Comparison of ENCODE assay signal across 15 cellular contexts in the genomic region with DNA sequence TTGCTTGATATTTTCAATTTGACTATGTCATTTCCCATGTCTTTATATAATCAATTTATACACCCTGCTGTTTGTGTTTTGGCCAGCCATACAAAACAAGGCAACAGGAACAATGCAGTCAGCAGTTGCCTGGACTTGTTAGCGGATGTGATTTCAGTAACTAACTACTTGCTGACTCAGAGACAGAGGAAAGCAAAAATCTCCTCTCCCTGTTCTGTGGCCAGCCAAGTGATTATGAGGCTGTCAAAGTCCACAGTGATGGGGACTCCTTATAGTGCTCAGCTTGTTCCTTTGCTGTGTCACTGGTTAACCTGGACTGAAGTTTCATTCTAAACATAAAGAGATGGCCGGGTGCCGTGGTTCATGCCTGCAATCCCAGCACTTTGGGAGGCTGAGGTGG. TPM values are rescaled to one million over a fixed set of nuclear protein-coding genes. Genes with fewer than 3 reads are reported as not detected.
DNase-seq lines count a peak whose midpoint lies in the region; ATAC-seq, FAIRE-seq and TF ChIP-seq lines count a peak whose summit lies in the region.
"Had no signal": no experiment of that assay in that cellular context is flagged by ENCODE, and none has a peak within 500 bp of the region (broad histone marks: within the 10 kb centered on the region; RNA-seq: fewer than 3 reads in every experiment).

No MANE protein-coding gene starts in this region.

- 16% methylated on average over 3 of the region's 3 CpGs for WGBS in HepG2 (ENCODE audit: low lambda C conversion rate)
- WGBS in esophagus muscularis mucosa: 90% methylated on average over 3 of the region's 3 CpGs

- H3K27ac Mint-ChIP-seq in Caco-2 (ENCODE audit: unreplicated experiment): no peak overlapping the region
- H3K27ac Mint-ChIP-seq: CD4-positive, CD25-positive, alpha-beta regulatory T cell had no signal

- TF ChIP-seq POLR2A in HepG2 (IDR thresholded peaks at IDR 0.05; ENCODE audit: insufficient read depth in 1 of 2, low read depth in 2 of 2, low read length in 2 of 2) (no peak), esophagus muscularis mucosa (IDR thresholded peaks at IDR 0.05; ENCODE audit: low read depth) (no peak)

- BruUV-seq in Caco-2 (replicated peaks; lab: Mats Ljungman, UMichigan): no TSS peak
- no TSS peak for BruUV-seq in HepG2 (replicated peaks; lab: Mats Ljungman, UMichigan)

- H4K20me1 ChIP-seq in HepG2 (ENCODE audit: insufficient read depth, low read length): no peaks in the 10 kb centered on the region

- H3K9ac ChIP-seq in HepG2 (ENCODE audit: insufficient read depth, low read depth, low read length): no peak overlapping the region

- peak; percentile 80 for ATAC-seq in HepG2
- ATAC-seq in GM18520 (IDR thresholded peaks at IDR 0.05; ENCODE audit: unreplicated experiment): no peak

- H3K4me2 ChIP-seq in HepG2 (ENCODE audit: low read depth, low read length): peak overlapping the region; percentile 68

- H3K27ac ChIP-seq in HepG2 (ENCODE audit: extremely low read length, insufficient read depth, low read length): no peak overlapping the region
- H3K27ac ChIP-seq in esophagus muscularis mucosa (replicated peaks in 1 of 4): no peak overlapping the region
- H3K27ac ChIP-seq: coronary artery, WERI-Rb-1 had no signal

- no peak overlapping the region for H2AFZ ChIP-seq in HepG2 (ENCODE audit: low read length)

- H3K4me1 Mint-ChIP-seq in Caco-2 (ENCODE audit: low read depth, unreplicated experiment): peaks cover 29% of the 10 kb centered on the region
- H3K4me1 Mint-ChIP-seq: CD4-positive, CD25-positive, alpha-beta regulatory T cell had no signal

- intact Hi-C loops in Caco-2 (cut with micrococcal nuclease; ENCODE audit: unreplicated experiment): no loop called here
- intact Hi-C loops in HepG2 (cut with micrococcal nuclease; ENCODE audit: unreplicated experiment): loop anchor here (5.0 kb wide), 1 partner anchor 35 kb away; a partner anchor contains a TSS
- intact Hi-C loops in esophagus muscularis mucosa (cut with DNase I): no loop called here

- no peak overlapping the region for H3K4me3 Mint-ChIP-seq in Caco-2 (ENCODE audit: unreplicated experiment)
- H3K4me3 Mint-ChIP-seq: CD4-positive, CD25-positive, alpha-beta regulatory T cell; nephron progenitor cell had no signal

- no peaks in the 10 kb centered on the region for H3K9me3 Mint-ChIP-seq in Caco-2 (ENCODE audit: unreplicated experiment)
- H3K9me3 Mint-ChIP-seq: CD4-positive, CD25-positive, alpha-beta regulatory T cell had no signal

- H3K36me3 ChIP-seq in Caco-2 (ENCODE audit: control insufficient read depth, insufficient read depth, low read length): no peaks in the 10 kb centered on the region
- no peaks in the 10 kb centered on the region for H3K36me3 ChIP-seq in HepG2 (replicated peaks in 1 of 2; ENCODE audit: control insufficient read depth in 1 of 2, insufficient read depth in 2 of 2, low read length in 2 of 2)
- no peaks in the 10 kb centered on the region for H3K36me3 ChIP-seq in esophagus muscularis mucosa
- H3K36me3 ChIP-seq: WERI-Rb-1 had no signal

- TF ChIP-seq CTCF in Caco-2 (IDR thresholded peaks at IDR 0.05; ENCODE audit: insufficient read depth in 1 of 2, low read depth in 1 of 2, low read length in 1 of 2, severe bottlenecking in 1 of 2, unreplicated experiment in 1 of 2) (no peak), HepG2 (CRISPR knock-in tag; IDR thresholded peaks at IDR 0.05) (no peak), esophagus muscularis mucosa (IDR thresholded peaks at IDR 0.05) (no peak)

- H3K9me3 ChIP-seq in Caco-2 (no peaks in the 10 kb centered on the region; the same call in 1 of the 2 replicates), HepG2 (ENCODE audit: low read length) (no peaks in the 10 kb centered on the region), esophagus muscularis mucosa (no peaks in the 10 kb centered on the region)

- CTCF ChIA-PET in Caco-2 (lab: Charles Lee) (no interaction called here), HepG2 (lab: Yijun Ruan, JAX; ENCODE audit: low intra/inter-chr PET ratio, low total read pairs) (no interaction called here)

- no peaks in the 10 kb centered on the region for H3K27me3 Mint-ChIP-seq in Caco-2 (ENCODE audit: insufficient read depth, unreplicated experiment)

- H3K4me1 ChIP-seq in Caco-2: peaks cover 33% of the 10 kb centered on the region
- peaks cover 31% of the 10 kb centered on the region for H3K4me1 ChIP-seq in HepG2 (ENCODE audit: insufficient read depth, low read length)
- no peaks in the 10 kb centered on the region for H3K4me1 ChIP-seq in esophagus muscularis mucosa

- TF ChIP-seq RAD21 in HepG2 (CRISPR knock-in tag; IDR thresholded peaks at IDR 0.05): no peak

- H3K79me2 ChIP-seq in HepG2 (ENCODE audit: insufficient read depth, low read length): no peaks in the 10 kb centered on the region

- H3K36me3 Mint-ChIP-seq in Caco-2 (ENCODE audit: insufficient read depth, unreplicated experiment): no peaks in the 10 kb centered on the region
- H3K36me3 Mint-ChIP-seq: CD4-positive, CD25-positive, alpha-beta regulatory T cell had no signal

- FAIRE-seq in HepG2 (lab: Jason Lieb, UNC): peak; percentile 68
- FAIRE-seq: GM12891 had no signal

- in situ Hi-C loops in HepG2 (cut with HindIII; ENCODE audit: extremely low pct_ligation_motif_present, low pct_unique_long_range_greater_than_20kb): no loop called here

- POLR2A ChIA-PET in Caco-2 (lab: Charles Lee) (interaction anchor here (0.8 kb wide), 1 partner anchor 34 kb away, joined by 5 read pairs; a partner anchor contains a TSS), HepG2 (lab: Yijun Ruan, JAX) (interaction anchor here (1.0 to 4.1 kb wide), 3 partner anchors 33 to 107 kb away, joined by 3 to 23 read pairs (median 3); a partner anchor contains a TSS)

- H3K4me3 ChIP-seq in Caco-2 (ENCODE audit: low read depth, low read length) (no peak overlapping the region), HepG2 (replicated peaks in 1 of 3; ENCODE audit: insufficient read depth in 1 of 3, low read depth in 2 of 3, low read length in 3 of 3) (peak overlapping the region in 2 of 3 experiments; percentile 34 to 44; a peak in 3 of 6 replicates), esophagus muscularis mucosa (no peak overlapping the region)
- H3K4me3 ChIP-seq: coronary artery had no signal

- TF ChIP-seq EP300 in HepG2 (IDR thresholded peaks at IDR 0.05; ENCODE audit: low read depth in 2 of 2, low read length in 2 of 2) (no peak), HepG2 (CRISPR knock-in tag; IDR thresholded peaks at IDR 0.05; ENCODE audit: borderline replicate concordance) (no peak), esophagus muscularis mucosa (IDR thresholded peaks at IDR 0.05) (no peak)

- DNase-seq in Caco-2: peak; percentile 49 to 78
- peak; percentile 84 for DNase-seq in M059J (ENCODE audit: low read depth)
- DNase-seq in dedifferentiated amniotic fluid mesenchymal stem cell (ENCODE audit: extremely low spot score): peak; percentile 23
- peak; percentile 77 for DNase-seq in HepG2 (ENCODE audit: low spot score)
- no peak for DNase-seq in COR-L47 (lab: John Stamatoyannopoulos, UW)
- no peak for DNase-seq in NCI-H526 (lab: John Stamatoyannopoulos, UW)
- no peak for DNase-seq in esophagus muscularis mucosa (ENCODE audit: extremely low spot score)
- DNase-seq: activated effector memory CD4-positive, alpha-beta T cell treated with Interleukin-2 at 50 U/mL for 16 hours; CD4-positive, CD25-positive, alpha-beta regulatory T cell; nephron progenitor cell; stimulated activated CD4-positive, alpha-beta T cell treated with anti-CD3 and anti-CD28 coated beads, Interleukin-2, amount 100 ng/mL, for 48 hours; WERI-Rb-1 had no signal

- H3K27me3 ChIP-seq in Caco-2 (replicated peaks; ENCODE audit: control insufficient read depth, insufficient read depth, low read length): no peaks in the 10 kb centered on the region
- no peaks in the 10 kb centered on the region for H3K27me3 ChIP-seq in HepG2 (ENCODE audit: control insufficient read depth in 1 of 2, insufficient read depth in 2 of 2, low read length in 2 of 2)
- no peaks in the 10 kb centered on the region for H3K27me3 ChIP-seq in esophagus muscularis mucosa

RNA-seq across cellular contexts. Expression of a gene that starts 32.6 kb away (rescaled TPM):
- total RNA-seq in Caco-2 (2022) (1,761 and 2,076 TPM in 2 replicates), HepG2 (2016; rRNA removed; fragmentation: Illumina TruSeq; extraction: Trizol) (154 and 315 TPM in 2 replicates), esophagus muscularis mucosa (100 to 1,000 TPM; 311 to 479 (median 410) TPM)
- total RNA-seq in M059J (2014; rRNA removed; shearing (Covaris generic)): 246 and 418 TPM in 2 replicates
- 34.6 and 35.6 TPM in 2 replicates for total RNA-seq in HepG2 (2016; cell fraction: cytosol; rRNA removed; fragmentation: Illumina TruSeq; extraction: Trizol; ENCODE audit: low read depth)
- total RNA-seq in HepG2 (2016; cell fraction: insoluble cytoplasmic fraction; rRNA removed; fragmentation: Illumina TruSeq; extraction: Trizol): 137 and 320 TPM in 2 replicates
- 41.4 and 45.9 TPM in 2 replicates for total RNA-seq in HepG2 (2016; cell fraction: membrane; rRNA removed; fragmentation: Illumina TruSeq; extraction: Trizol)
- 264 and 296 TPM in 2 replicates for total RNA-seq in HepG2 (2016; cell fraction: nucleus; rRNA removed; fragmentation: Illumina TruSeq; extraction: Trizol)
- polyA plus RNA-seq in HepG2 (2011; rRNA removed): 591 and 594 TPM in 2 replicates
- polyA plus RNA-seq in HepG2 (2011; cell fraction: cytosol; rRNA removed): 396 and 486 TPM in 2 replicates
- 223 and 286 TPM in 2 replicates for polyA plus RNA-seq in HepG2 (2011; cell fraction: nucleus; rRNA removed)
- 481 and 597 TPM in 2 replicates for polyA plus RNA-seq in HepG2 (2012)
- polyA plus RNA-seq in HepG2 (2016; cell fraction: cytosol; fragmentation: Illumina TruSeq; extraction: Trizol; ENCODE audit: low read depth): 12.9 and 14.3 TPM in 2 replicates
- 150 and 155 TPM in 2 replicates for polyA plus RNA-seq in HepG2 (2016; cell fraction: insoluble cytoplasmic fraction; fragmentation: Illumina TruSeq; extraction: Trizol; ENCODE audit: low read depth)
- 25.1 and 29.6 TPM in 2 replicates for polyA plus RNA-seq in HepG2 (2016; cell fraction: membrane; fragmentation: Illumina TruSeq; extraction: Trizol; ENCODE audit: low read depth)
- polyA plus RNA-seq in HepG2 (2016; cell fraction: nucleus; fragmentation: Illumina TruSeq; extraction: Trizol; ENCODE audit: insufficient read depth, low read depth): 409 and 433 TPM in 2 replicates
- polyA minus RNA-seq in HepG2 (2011; rRNA and poly(A)+ RNA removed; ENCODE audit: low replicate concordance): 59.6 and 259 TPM in 2 replicates
- 166 and 220 TPM in 2 replicates for polyA minus RNA-seq in HepG2 (2011; cell fraction: cytosol; rRNA and poly(A)+ RNA removed)
- 124 and 168 TPM in 2 replicates for polyA minus RNA-seq in HepG2 (2011; cell fraction: nucleus; rRNA and poly(A)+ RNA removed)

RNA-seq across cellular contexts. Expression of a gene that starts 34.4 kb away (rescaled TPM):
- total RNA-seq in Caco-2 (2022) (11.8 and 12.0 TPM in 2 replicates), HepG2 (2016; rRNA removed; fragmentation: Illumina TruSeq; extraction: Trizol) (5.8 and 7.6 TPM in 2 replicates), esophagus muscularis mucosa (1 to 10 TPM; 5.1 to 8.6 (median 7.6) TPM)
- 6.3 and 9.0 TPM in 2 replicates for total RNA-seq in M059J (2014; rRNA removed; shearing (Covaris generic))
- total RNA-seq in HepG2 (2016; cell fraction: cytosol; rRNA removed; fragmentation: Illumina TruSeq; extraction: Trizol; ENCODE audit: low read depth): 1.8 and 4.1 TPM in 2 replicates
- 4.7 and 5.0 TPM in 2 replicates for total RNA-seq in HepG2 (2016; cell fraction: insoluble cytoplasmic fraction; rRNA removed; fragmentation: Illumina TruSeq; extraction: Trizol)
- 2.4 and 3.3 TPM in 2 replicates for total RNA-seq in HepG2 (2016; cell fraction: membrane; rRNA removed; fragmentation: Illumina TruSeq; extraction: Trizol)
- total RNA-seq in HepG2 (2016; cell fraction: nucleus; rRNA removed; fragmentation: Illumina TruSeq; extraction: Trizol): 8.7 and 10.3 TPM in 2 replicates
- polyA plus RNA-seq in HepG2 (2011; rRNA removed): 5.7 and 8.3 TPM in 2 replicates
- 2.5 and 2.9 TPM in 2 replicates for polyA plus RNA-seq in HepG2 (2011; cell fraction: cytosol; rRNA removed)
- polyA plus RNA-seq in HepG2 (2011; cell fraction: nucleus; rRNA removed): 22.9 and 26.5 TPM in 2 replicates
- polyA plus RNA-seq in HepG2 (2012): 3.2 and 5.1 TPM in 2 replicates
- 0.12 and 0.21 TPM in 2 replicates for polyA plus RNA-seq in HepG2 (2016; cell fraction: cytosol; fragmentation: Illumina TruSeq; extraction: Trizol; ENCODE audit: low read depth)
- 4.0 and 4.5 TPM in 2 replicates for polyA plus RNA-seq in HepG2 (2016; cell fraction: insoluble cytoplasmic fraction; fragmentation: Illumina TruSeq; extraction: Trizol; ENCODE audit: low read depth)
- 0.57 and 0.73 TPM in 2 replicates for polyA plus RNA-seq in HepG2 (2016; cell fraction: membrane; fragmentation: Illumina TruSeq; extraction: Trizol; ENCODE audit: low read depth)
- polyA plus RNA-seq in HepG2 (2016; cell fraction: nucleus; fragmentation: Illumina TruSeq; extraction: Trizol; ENCODE audit: insufficient read depth, low read depth): 15.4 and 16.4 TPM in 2 replicates
- polyA minus RNA-seq in HepG2 (2011; rRNA and poly(A)+ RNA removed; ENCODE audit: low replicate concordance): 26.0 and 28.8 TPM in 2 replicates
- 4.9 and 5.3 TPM in 2 replicates for polyA minus RNA-seq in HepG2 (2011; cell fraction: cytosol; rRNA and poly(A)+ RNA removed)
- 10.2 and 19.1 TPM in 2 replicates for polyA minus RNA-seq in HepG2 (2011; cell fraction: nucleus; rRNA and poly(A)+ RNA removed)

Comparison
In these comparisons a context has a peak if more than half of its experiments do, and no peak if none do; other contexts are left out.
1. DNase-seq: peak in Caco-2 (2 of 2), M059J (single experiment), dedifferentiated amniotic fluid mesenchymal stem cell (single experiment) and HepG2 (single experiment); none in COR-L47 (single experiment), NCI-H526 (0 of 2) and esophagus muscularis mucosa (single experiment).
2. H3K4me3 ChIP-seq: peak in HepG2 (2 of 3); none in Caco-2 (single experiment) and esophagus muscularis mucosa (0 of 4).